ENCODE assay signal across 11 cellular contexts in genomic region chr6:100175814-100176275, GRCh38.
DNase-seq lines count a peak whose midpoint lies in the region; ATAC-seq, FAIRE-seq and TF ChIP-seq lines count a peak whose summit lies in the region.
"Had no signal": no experiment of that assay in that cellular context is flagged by ENCODE, and none has a peak within 500 bp of the region (broad histone marks: within the 10 kb centered on the region; RNA-seq: fewer than 3 reads in every experiment).

No MANE protein-coding gene starts in this region.

- peak overlapping the region in 1 of 2 donors; percentile 14 for H3K4me3 ChIP-seq in foreskin fibroblast (ENCODE audit: low read depth in 1 of 2, low read length in 2 of 2)
- H3K4me3 ChIP-seq: thyroid gland had no signal

- CTCF ChIA-PET in RWPE1 (lab: Yijun Ruan, JAX) = interaction anchor here (0.5 to 1.0 kb wide), 2 partner anchors 59 to 1017 kb away, joined by 3 to 4 read pairs; no protein-coding TSS in a partner anchor

- no peak overlapping the region for H3K27ac ChIP-seq in RWPE1
- H3K27ac ChIP-seq: thyroid gland had no signal

- POLR2A ChIA-PET in RWPE1 (lab: Yijun Ruan, JAX; ENCODE audit: low non-redundant PET) = no interaction called here

- TF ChIP-seq CTCF in RWPE1 (conservative IDR thresholded peaks at IDR 0.05; ENCODE audit: low read depth) (no peak), foreskin fibroblast (IDR thresholded peaks at IDR 0.05; ENCODE audit: low read depth, low read length) (no peak), D721Med (IDR thresholded peaks at IDR 0.05; ENCODE audit: insufficient read depth, missing control alignments) (no peak)

- ATAC-seq in GM21825 (IDR thresholded peaks at IDR 0.05; ENCODE audit: unreplicated experiment) (no peak), HG02571 (IDR thresholded peaks at IDR 0.05; ENCODE audit: unreplicated experiment) (no peak)

- peak; percentile 61 for DNase-seq in GM03348 (ENCODE audit: low spot score)
- peak; percentile 3 for DNase-seq in RWPE1 (ENCODE audit: low spot score)
- peak; percentile 91 to 95 for DNase-seq in foreskin fibroblast
- peak; percentile 72 for DNase-seq in putamen (ENCODE audit: low spot score)
- DNase-seq in NCI-H748 (lab: John Stamatoyannopoulos, UW; ENCODE audit: unreplicated experiment) = no peak
- no peak for DNase-seq in D721Med (ENCODE audit: insufficient read length, low spot score)
- DNase-seq: DMS79 treated with DMSO at 0.1 percent for 48 hours had no signal

- FAIRE-seq in D721Med (lab: Jason Lieb, UNC) = no peak
- FAIRE-seq: colon had no signal

Comparison
In these comparisons a context has a peak if more than half of its experiments do, and no peak if none do; other contexts are left out.
1. DNase-seq: peak in GM03348 (single experiment), RWPE1 (single experiment), foreskin fibroblast (2 of 2) and putamen (single experiment); none in NCI-H748 (single experiment) and D721Med (single experiment).